28 cellular contexts compared by ENCODE assay signal in genomic region chrX:130245441-130245840, GRCh38. TPM values are rescaled to one million over a fixed set of nuclear protein-coding genes. Genes with fewer than 3 reads are reported as not detected.
A peak's percentile ranks its signal among the peaks of the same experiment; 100 is the strongest.
DNase-seq lines count a peak whose midpoint lies in the region; ATAC-seq, FAIRE-seq and TF ChIP-seq lines count a peak whose summit lies in the region.
"Had no signal": no experiment of that assay in that cellular context is flagged by ENCODE, and none has a peak within 500 bp of the region (broad histone marks: within the 10 kb centered on the region; RNA-seq: fewer than 3 reads in every experiment).

No MANE protein-coding gene starts in this region.

- H3K4me1 ChIP-seq in A549 (no peaks in the 10 kb centered on the region), GM23248 (ENCODE audit: insufficient read depth) (peaks cover 13% of the 10 kb centered on the region)
- H3K4me1 ChIP-seq: neural progenitor cell, transverse colon had no signal

- CTCF ChIA-PET in A549 (lab: Yijun Ruan, JAX) = no interaction called here

- H3K4me3 Mint-ChIP-seq in natural killer cell = no peak overlapping the region
- no peak overlapping the region for H3K4me3 Mint-ChIP-seq in activated T-cell treated with anti-CD3 and anti-CD28 coated beads, Interleukin-2, amount 50 U/mL, for 24 hours
- H3K4me3 Mint-ChIP-seq: activated CD4-positive, alpha-beta T cell treated with anti-CD3 and anti-CD28 coated beads, Interleukin-2, amount 10 ng/mL, durations not matched to agents 7 days and 5 days; CD8-positive, alpha-beta memory T cell; dendritic cell treated with granulocyte-macrophage colony-stimulating factor and Interleukin-4, amounts not matched to agents 40 ng/mL and 50 ng/mL, for 4 days; memory B cell; neural progenitor cell; stimulated activated naive B cell treated with anti-CD40 and anti-IgM and Interleukin-4, amounts not matched to agents 10 μg/mL and 1 μg/mL and 100 μg/mL, for 72 hours had no signal

- TF ChIP-seq CTCF in A549 (IDR thresholded peaks at IDR 0.05) (no peak), fibroblast of villous mesenchyme (IDR thresholded peaks at IDR 0.05; ENCODE audit: insufficient read depth, low read depth, low read length) (no peak), natural killer cell (IDR thresholded peaks at IDR 0.05) (no peak)

- H3K27ac ChIP-seq in A549 = no peak overlapping the region
- H3K27ac ChIP-seq in GM23248 = peak overlapping the region; percentile 60
- H3K27ac ChIP-seq: 22Rv1, neural progenitor cell, transverse colon had no signal

- intact Hi-C loops in natural killer cell (cut with micrococcal nuclease) = no loop called here

- peaks cover 20% of the 10 kb centered on the region for H3F3A ChIP-seq in GM23248 (ENCODE audit: insufficient read depth)

- peak; percentile 63 for FAIRE-seq in A549 (lab: Jason Lieb, UNC)

- H3K79me2 ChIP-seq in GM23248 (ENCODE audit: insufficient read depth) = no peaks in the 10 kb centered on the region

- no peaks in the 10 kb centered on the region for H4K20me1 ChIP-seq in GM23248 (ENCODE audit: insufficient read depth)

- no peaks in the 10 kb centered on the region for H3K27me3 Mint-ChIP-seq in natural killer cell (ENCODE audit: low read depth in 2 of 2)
- H3K27me3 Mint-ChIP-seq in activated T-cell treated with anti-CD3 and anti-CD28 coated beads, Interleukin-2, amount 50 U/mL, for 24 hours = peaks cover 15% of the 10 kb centered on the region
- H3K27me3 Mint-ChIP-seq: activated CD4-positive, alpha-beta T cell treated with anti-CD3 and anti-CD28 coated beads, Interleukin-2, amount 10 ng/mL, durations not matched to agents 7 days and 5 days; dendritic cell treated with granulocyte-macrophage colony-stimulating factor and Interleukin-4, amounts not matched to agents 40 ng/mL and 50 ng/mL, for 4 days; memory B cell had no signal

- H3K9me2 ChIP-seq in GM23248 (ENCODE audit: insufficient read depth) = no peaks in the 10 kb centered on the region

- no peak for DNase-seq in A549 (ENCODE audit: low read depth in 1 of 2, low spot score in 1 of 2)
- DNase-seq in GM23248 = peak; percentile 73
- DNase-seq in astrocyte of the hippocampus (ENCODE audit: low read depth, low spot score) = peak; percentile 58
- peak; percentile 39 for DNase-seq in fibroblast of villous mesenchyme (ENCODE audit: low read depth)
- DNase-seq in HT-29 (ENCODE audit: low spot score) = no peak
- DNase-seq in GDM1 (lab: John Stamatoyannopoulos, UW) = no peak
- no peak for DNase-seq in natural killer cell
- DNase-seq in activated T-cell treated with anti-CD3 and anti-CD28 coated beads, Interleukin-2, amount 50 U/mL, for 24 hours = no peak
- DNase-seq: activated CD4-positive, alpha-beta T cell treated with anti-CD3 and anti-CD28 coated beads, Interleukin-2, amount 10 ng/mL, durations not matched to agents 7 days and 5 days; activated CD8-positive, alpha-beta memory T cell treated with anti-CD3 and anti-CD28 coated beads, Interleukin-2, amount 50 U/mL, for 48 hours; activated naive CD4-positive, alpha-beta T cell; aorta; CD8-positive, alpha-beta memory T cell; erythroblast; hippocampal formation; KG1; kidney; NCI-H1105; NCI-H524 treated with DMSO at 0.1 percent for 48 hours; retina; stimulated activated CD4-positive, alpha-beta T cell treated with anti-CD3 and anti-CD28 coated beads, Interleukin-15, amount 100 ng/mL, for 24 hours; stimulated activated naive B cell treated with anti-CD40 and anti-IgM and Interleukin-4, amounts not matched to agents 10 μg/mL and 1 μg/mL and 100 μg/mL, for 72 hours; transverse colon had no signal

- no peaks in the 10 kb centered on the region for H3K36me3 ChIP-seq in GM23248 (ENCODE audit: low read depth)
- H3K36me3 ChIP-seq: transverse colon had no signal

- H3K27me3 ChIP-seq in GM23248 (replicated peaks; ENCODE audit: insufficient read depth) = no peaks in the 10 kb centered on the region
- H3K27me3 ChIP-seq: neural progenitor cell, transverse colon had no signal

- in situ Hi-C loops in GM23248 (cut with MboI) = no loop called here

- ATAC-seq in A549 = no peak
- no peak for ATAC-seq in natural killer cell
- ATAC-seq: HCT116; stimulated activated naive B cell treated with anti-CD40 and anti-IgM and Interleukin-4, amounts not matched to agents 10 μg/mL and 1 μg/mL and 100 μg/mL, for 72 hours had no signal

- H3K36me3 Mint-ChIP-seq in natural killer cell = no peaks in the 10 kb centered on the region
- peaks cover 31% of the 10 kb centered on the region for H3K36me3 Mint-ChIP-seq in activated T-cell treated with anti-CD3 and anti-CD28 coated beads, Interleukin-2, amount 50 U/mL, for 24 hours (ENCODE audit: low read depth)

- H3K4me3 ChIP-seq in A549 = no peak overlapping the region
- H3K4me3 ChIP-seq in GM23248 = 0 out of 2 replicates have a peak overlapping the region, but pooled peaks have one; percentile 18
- H3K4me3 ChIP-seq in fibroblast of villous mesenchyme (ENCODE audit: low read depth, low read length) = no peak overlapping the region
- H3K4me3 ChIP-seq: neural progenitor cell, transverse colon had no signal

- TF ChIP-seq EP300 in A549 (IDR thresholded peaks at IDR 0.05) = no peak

- TF ChIP-seq RAD21 in A549 (conservative IDR thresholded peaks at IDR 0.05 in 1 of 2, IDR thresholded peaks at IDR 0.05 in 1 of 2) = no peak

- no peak overlapping the region for H3K27ac Mint-ChIP-seq in natural killer cell
- H3K27ac Mint-ChIP-seq in activated T-cell treated with anti-CD3 and anti-CD28 coated beads, Interleukin-2, amount 50 U/mL, for 24 hours = no peak overlapping the region
- H3K27ac Mint-ChIP-seq: activated CD4-positive, alpha-beta T cell treated with anti-CD3 and anti-CD28 coated beads, Interleukin-2, amount 10 ng/mL, durations not matched to agents 7 days and 5 days; dendritic cell treated with granulocyte-macrophage colony-stimulating factor and Interleukin-4, amounts not matched to agents 40 ng/mL and 50 ng/mL, for 4 days; memory B cell; neural progenitor cell; stimulated activated naive B cell treated with anti-CD40 and anti-IgM and Interleukin-4, amounts not matched to agents 10 μg/mL and 1 μg/mL and 100 μg/mL, for 72 hours had no signal

- no peaks in the 10 kb centered on the region for H3K9me3 Mint-ChIP-seq in natural killer cell
- H3K9me3 Mint-ChIP-seq in activated T-cell treated with anti-CD3 and anti-CD28 coated beads, Interleukin-2, amount 50 U/mL, for 24 hours = no peaks in the 10 kb centered on the region
- H3K9me3 Mint-ChIP-seq: activated CD4-positive, alpha-beta T cell treated with anti-CD3 and anti-CD28 coated beads, Interleukin-2, amount 10 ng/mL, durations not matched to agents 7 days and 5 days; CD8-positive, alpha-beta memory T cell; dendritic cell treated with granulocyte-macrophage colony-stimulating factor and Interleukin-4, amounts not matched to agents 40 ng/mL and 50 ng/mL, for 4 days; memory B cell; neural progenitor cell; stimulated activated naive B cell treated with anti-CD40 and anti-IgM and Interleukin-4, amounts not matched to agents 10 μg/mL and 1 μg/mL and 100 μg/mL, for 72 hours had no signal

- H3K4me1 Mint-ChIP-seq in natural killer cell = peaks cover 0 to 5% of the 10 kb centered on the region in 2 donors
- peaks cover 6% of the 10 kb centered on the region for H3K4me1 Mint-ChIP-seq in activated T-cell treated with anti-CD3 and anti-CD28 coated beads, Interleukin-2, amount 50 U/mL, for 24 hours (ENCODE audit: low read depth)
- H3K4me1 Mint-ChIP-seq: memory B cell; neural progenitor cell; stimulated activated naive B cell treated with anti-CD40 and anti-IgM and Interleukin-4, amounts not matched to agents 10 μg/mL and 1 μg/mL and 100 μg/mL, for 72 hours had no signal

- no peak overlapping the region for H2AFZ ChIP-seq in GM23248
- H2AFZ ChIP-seq: neural progenitor cell had no signal

- no peak for TF ChIP-seq POLR2A in A549 (IDR thresholded peaks at IDR 0.05; ENCODE audit: low read length)

- H3K9me3 ChIP-seq in A549 (no peaks in the 10 kb centered on the region), GM23248 (ENCODE audit: low read depth) (no peaks in the 10 kb centered on the region)
- H3K9me3 ChIP-seq: transverse colon had no signal

- no peak overlapping the region for H3K9ac ChIP-seq in GM23248
- H3K9ac ChIP-seq: neural progenitor cell had no signal

- H3K4me2 ChIP-seq in A549 = no peak overlapping the region
- H3K4me2 ChIP-seq in GM23248 (ENCODE audit: unreplicated experiment) = peak overlapping the region; percentile 31
- H3K4me2 ChIP-seq: neural progenitor cell had no signal

- POLR2A ChIA-PET in A549 (lab: Yijun Ruan, JAX) = no interaction called here

TF ChIP-seq in A549, 52 proteins besides CTCF, POLR2A, EP300 and RAD21 (continues in another document):
- TF ChIP-seq ELK1 (IDR thresholded peaks at IDR 0.05; ENCODE audit: low read depth, low read length) = no peak

RNA-seq across cellular contexts. Expression of gene ZNF280C, which starts 23.3 kb away (rescaled TPM):
- 14.9 and 18.8 TPM in 2 replicates for polyA plus RNA-seq in A549 (2011; rRNA removed)
- 3.2 and 3.7 TPM in 2 replicates for polyA plus RNA-seq in A549 (2012; cell fraction: cytosol; rRNA removed)
- polyA plus RNA-seq in A549 (2012; cell fraction: nucleus; rRNA removed) = 3.7 and 7.2 TPM in 2 replicates
- 3.9 to 4.4 TPM (median 4.3 TPM) in 3 replicates for polyA plus RNA-seq in A549 (2017; fragmentation: RNase III; extraction: RNeasy Plus Mini Kit Qiagen cat#74134 plus additional on column Dnase treatment)
- 12.2 and 13.1 TPM in 2 replicates for polyA minus RNA-seq in A549 (2011; rRNA and poly(A)+ RNA removed)
- total RNA-seq in GM23248 (2014; rRNA removed; shearing (Covaris generic)) = 3.2 and 3.4 TPM in 2 replicates
- polyA plus RNA-seq in GM23248 (2016; fragmentation: Nextera tagmentation; extraction: Ambion mirVana) = 2.0 and 2.2 TPM in 2 replicates
- 7.1 and 12.1 TPM in 2 replicates for total RNA-seq in fibroblast of villous mesenchyme
- 0.99 and 1.0 TPM in 2 replicates for total RNA-seq in HT-29 (2014; rRNA removed; shearing (Covaris generic))
- 1 to 10 TPM; 5.5 to 6.0 (median 5.8) TPM for total RNA-seq in natural killer cell

Comparison
In these comparisons a context has a peak if more than half of its experiments do, and no peak if none do; other contexts are left out.
1. DNase-seq: peak in GM23248 (single experiment), astrocyte of the hippocampus (single experiment) and fibroblast of villous mesenchyme (single experiment); none in A549 (0 of 2), HT-29 (single experiment), GDM1 (single experiment), natural killer cell (single experiment) and activated T-cell treated with anti-CD3 and anti-CD28 coated beads, Interleukin-2, amount 50 U/mL, for 24 hours (single experiment).